33 cellular contexts compared by ENCODE assay signal in the genomic region with DNA sequence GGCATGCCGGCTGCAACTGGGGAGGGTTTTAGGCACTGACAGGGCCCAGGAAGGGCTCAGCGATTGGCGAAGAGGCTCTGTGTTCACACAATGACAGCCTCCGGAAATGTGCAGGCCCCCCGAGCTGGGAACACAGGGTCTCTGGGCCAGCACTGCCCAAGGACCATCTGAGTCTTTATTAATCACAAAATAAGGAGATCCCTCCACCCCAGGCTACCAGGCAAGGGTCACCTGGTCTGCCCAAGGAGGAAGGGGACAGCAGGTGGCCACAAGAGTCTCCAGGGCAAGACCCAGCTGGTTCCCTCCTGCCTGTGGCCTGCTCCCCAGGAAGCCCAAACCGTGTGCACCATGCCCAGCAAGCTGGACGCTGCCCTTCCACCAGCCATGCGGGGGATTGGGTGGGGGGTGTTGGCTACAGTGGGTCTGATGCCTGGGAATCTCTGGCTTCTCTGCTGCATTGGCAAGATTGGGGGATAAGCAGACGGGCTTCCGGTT.
"Had no signal": no experiment of that assay in that cellular context is flagged by ENCODE, and none has a peak within 500 bp of the region (broad histone marks: within the 10 kb centered on the region; RNA-seq: fewer than 3 reads in every experiment).

No MANE protein-coding gene starts in this region.

- H3K4me1 ChIP-seq: foreskin keratinocyte, gastrocnemius medialis had no signal

- H3K27ac ChIP-seq: brain microvascular endothelial cell, coronary artery, dorsolateral prefrontal cortex, esophagus muscularis mucosa, foreskin keratinocyte, gastrocnemius medialis, heart left ventricle, WERI-Rb-1 had no signal

- H3K4me1 Mint-ChIP-seq: activated B cell treated with CpG ODN at 0.5 μM for 24 hours; activated CD8-positive, alpha-beta memory T cell treated with anti-CD3 and anti-CD28 coated beads, Interleukin-2, amount 10 ng/mL, durations not matched to agents 7 days and 5 days; activated naive CD4-positive, alpha-beta T cell treated with anti-CD3 and anti-CD28 coated beads, Interleukin-2, amount 10 ng/mL, durations not matched to agents 7 days and 5 days; activated naive CD8-positive, alpha-beta T cell treated with anti-CD3 and anti-CD28 coated beads, Interleukin-2, amount 10 ng/mL, durations not matched to agents 7 days and 5 days had no signal

- DNase-seq: activated B cell treated with CpG ODN at 0.5 μM for 24 hours; activated CD4-positive, alpha-beta memory T cell treated with anti-CD3 and anti-CD28 coated beads for 36 hours; activated CD4-positive, alpha-beta T cell treated with anti-CD3 and anti-CD28 coated beads for 48 hours; activated CD4-positive, alpha-beta T cell treated with anti-CD3 and anti-CD28 coated beads, Interleukin-2, amount 50 U/mL, for 1 hour; activated CD8-positive, alpha-beta memory T cell treated with anti-CD3 and anti-CD28 coated beads, Interleukin-2, amount 10 ng/mL, durations not matched to agents 7 days and 5 days; activated CD8-positive, alpha-beta memory T cell treated with anti-CD3 and anti-CD28 coated beads, Interleukin-2, amount 50 U/mL, for 4 hours; activated CD8-positive, alpha-beta T cell treated with anti-CD3 and anti-CD28 coated beads, Interleukin-2, amount 10 ng/mL, durations not matched to agents 7 days and 5 days; activated gamma-delta T cell; activated naive CD4-positive, alpha-beta T cell; activated naive CD4-positive, alpha-beta T cell treated with anti-CD3 and anti-CD28 coated beads, Interleukin-2, amount 10 ng/mL, durations not matched to agents 7 days and 5 days; activated naive CD8-positive, alpha-beta T cell treated with anti-CD3 and anti-CD28 coated beads, Interleukin-2, amount 10 ng/mL, durations not matched to agents 7 days and 5 days; activated T-cell treated with anti-CD3 and anti-CD28 coated beads, Interleukin-2, amount 50 U/mL, for 1 hour; activated T-cell treated with anti-CD3 and anti-CD28 coated beads, Interleukin-2, amount 50 U/mL, for 72 hours; brain microvascular endothelial cell; effector memory CD8-positive, alpha-beta T cell; erythroblast; foreskin keratinocyte; gastrocnemius medialis; glutamatergic neuron; heart left ventricle; T-helper 1 cell; T-helper 17 cell; T1000; WERI-Rb-1 had no signal

- H3K4me3 Mint-ChIP-seq: activated B cell treated with CpG ODN at 0.5 μM for 24 hours; activated CD4-positive, alpha-beta memory T cell treated with anti-CD3 and anti-CD28 coated beads for 36 hours; activated CD8-positive, alpha-beta memory T cell treated with anti-CD3 and anti-CD28 coated beads, Interleukin-2, amount 10 ng/mL, durations not matched to agents 7 days and 5 days; activated CD8-positive, alpha-beta T cell treated with anti-CD3 and anti-CD28 coated beads, Interleukin-2, amount 10 ng/mL, durations not matched to agents 7 days and 5 days; activated naive CD4-positive, alpha-beta T cell treated with anti-CD3 and anti-CD28 coated beads, Interleukin-2, amount 10 ng/mL, durations not matched to agents 7 days and 5 days; activated naive CD8-positive, alpha-beta T cell treated with anti-CD3 and anti-CD28 coated beads, Interleukin-2, amount 10 ng/mL, durations not matched to agents 7 days and 5 days; activated T-cell treated with anti-CD3 and anti-CD28 coated beads, Interleukin-2, amount 50 U/mL, for 72 hours; central memory CD8-positive, alpha-beta T cell; dendritic cell treated with granulocyte-macrophage colony-stimulating factor and Interleukin-4, amounts not matched to agents 40 ng/mL and 50 ng/mL, for 4 days; effector memory CD8-positive, alpha-beta T cell; T-helper 17 cell; T-helper 2 cell treated with Interferon-gamma antibody and Interleukin-4, amounts not matched to agents 5 μg/mL and 100 μg/mL, for 36 hours had no signal

- H3K36me3 ChIP-seq: brain microvascular endothelial cell, esophagus muscularis mucosa, gastrocnemius medialis, heart left ventricle, WERI-Rb-1 had no signal

- H3K36me3 Mint-ChIP-seq: activated CD4-positive, alpha-beta memory T cell treated with anti-CD3 and anti-CD28 coated beads for 36 hours; activated CD8-positive, alpha-beta memory T cell treated with anti-CD3 and anti-CD28 coated beads, Interleukin-2, amount 10 ng/mL, durations not matched to agents 7 days and 5 days; activated naive CD4-positive, alpha-beta T cell treated with anti-CD3 and anti-CD28 coated beads, Interleukin-2, amount 10 ng/mL, durations not matched to agents 7 days and 5 days; activated naive CD4-positive, alpha-beta T cell treated with anti-CD3 and anti-CD28 coated beads, Interleukin-2, amount 50 U/mL, for 72 hours; activated naive CD8-positive, alpha-beta T cell treated with anti-CD3 and anti-CD28 coated beads, Interleukin-2, amount 10 ng/mL, durations not matched to agents 7 days and 5 days had no signal

- H3K4me3 ChIP-seq: coronary artery, dorsolateral prefrontal cortex, esophagus muscularis mucosa, gastrocnemius medialis, heart left ventricle had no signal

- FAIRE-seq: astrocyte, bronchial epithelial cell had no signal

- H3K9me3 Mint-ChIP-seq: activated CD4-positive, alpha-beta memory T cell treated with anti-CD3 and anti-CD28 coated beads for 36 hours; activated naive CD4-positive, alpha-beta T cell treated with anti-CD3 and anti-CD28 coated beads, Interleukin-2, amount 10 ng/mL, durations not matched to agents 7 days and 5 days; activated naive CD4-positive, alpha-beta T cell treated with anti-CD3 and anti-CD28 coated beads, Interleukin-2, amount 50 U/mL, for 72 hours; activated naive CD8-positive, alpha-beta T cell treated with anti-CD3 and anti-CD28 coated beads, Interleukin-2, amount 10 ng/mL, durations not matched to agents 7 days and 5 days; activated T-cell treated with anti-CD3 and anti-CD28 coated beads, Interleukin-2, amount 50 U/mL, for 72 hours; central memory CD8-positive, alpha-beta T cell; effector memory CD8-positive, alpha-beta T cell; T-helper 2 cell treated with Interferon-gamma antibody and Interleukin-4, amounts not matched to agents 5 μg/mL and 100 μg/mL, for 36 hours had no signal

- H3K9me3 ChIP-seq: esophagus muscularis mucosa, gastrocnemius medialis, heart left ventricle had no signal

- H3K27ac Mint-ChIP-seq: activated B cell treated with CpG ODN at 0.5 μM for 24 hours; activated CD4-positive, alpha-beta memory T cell treated with anti-CD3 and anti-CD28 coated beads for 36 hours; activated CD8-positive, alpha-beta memory T cell treated with anti-CD3 and anti-CD28 coated beads, Interleukin-2, amount 10 ng/mL, durations not matched to agents 7 days and 5 days; activated CD8-positive, alpha-beta T cell treated with anti-CD3 and anti-CD28 coated beads, Interleukin-2, amount 10 ng/mL, durations not matched to agents 7 days and 5 days; activated naive CD4-positive, alpha-beta T cell treated with anti-CD3 and anti-CD28 coated beads, Interleukin-2, amount 10 ng/mL, durations not matched to agents 7 days and 5 days; activated naive CD4-positive, alpha-beta T cell treated with anti-CD3 and anti-CD28 coated beads, Interleukin-2, amount 50 U/mL, for 72 hours; activated naive CD8-positive, alpha-beta T cell treated with anti-CD3 and anti-CD28 coated beads, Interleukin-2, amount 10 ng/mL, durations not matched to agents 7 days and 5 days; activated T-cell treated with anti-CD3 and anti-CD28 coated beads, Interleukin-2, amount 50 U/mL, for 72 hours; dendritic cell treated with granulocyte-macrophage colony-stimulating factor and Interleukin-4, amounts not matched to agents 40 ng/mL and 50 ng/mL, for 4 days; T-helper 2 cell treated with Interferon-gamma antibody and Interleukin-4, amounts not matched to agents 5 μg/mL and 100 μg/mL, for 36 hours had no signal
